ENCODE assay signal across 1 cellular context in genomic region chr10:103780242-103781149, GRCh38.
TF ChIP-seq lines count a peak whose summit lies in the region.

No MANE protein-coding gene starts in this region.

TF ChIP-seq in endothelial cell of umbilical vein, 7 proteins besides CTCF, POLR2A, EP300 and RAD21:
- TF ChIP-seq MAX (IDR thresholded peaks at IDR 0.05; ENCODE audit: insufficient read depth, insufficient read length) (no peak), MYC (IDR thresholded peaks at IDR 0.05; ENCODE audit: low read depth, low read length) (no peak), GATA2 (IDR thresholded peaks at IDR 0.05; ENCODE audit: insufficient read depth, insufficient read length, low read depth, low read length) (no peak), JUN (IDR thresholded peaks at IDR 0.05; ENCODE audit: borderline replicate concordance, insufficient read depth, insufficient read length, low read depth) (no peak), EZH2 (IDR thresholded peaks at IDR 0.05; ENCODE audit: borderline replicate concordance, low read depth, low read length, severe bottlenecking) (no peak), POLR2AphosphoS5 (IDR thresholded peaks at IDR 0.05; ENCODE audit: insufficient read depth, low read depth, low read length) (no peak), FOS (IDR thresholded peaks at IDR 0.05; ENCODE audit: borderline replicate concordance, insufficient read depth, low read length) (no peak)
TF ChIP-seq in endothelial cell of umbilical vein: peak in this region for 0.
